In the genomic region with DNA sequence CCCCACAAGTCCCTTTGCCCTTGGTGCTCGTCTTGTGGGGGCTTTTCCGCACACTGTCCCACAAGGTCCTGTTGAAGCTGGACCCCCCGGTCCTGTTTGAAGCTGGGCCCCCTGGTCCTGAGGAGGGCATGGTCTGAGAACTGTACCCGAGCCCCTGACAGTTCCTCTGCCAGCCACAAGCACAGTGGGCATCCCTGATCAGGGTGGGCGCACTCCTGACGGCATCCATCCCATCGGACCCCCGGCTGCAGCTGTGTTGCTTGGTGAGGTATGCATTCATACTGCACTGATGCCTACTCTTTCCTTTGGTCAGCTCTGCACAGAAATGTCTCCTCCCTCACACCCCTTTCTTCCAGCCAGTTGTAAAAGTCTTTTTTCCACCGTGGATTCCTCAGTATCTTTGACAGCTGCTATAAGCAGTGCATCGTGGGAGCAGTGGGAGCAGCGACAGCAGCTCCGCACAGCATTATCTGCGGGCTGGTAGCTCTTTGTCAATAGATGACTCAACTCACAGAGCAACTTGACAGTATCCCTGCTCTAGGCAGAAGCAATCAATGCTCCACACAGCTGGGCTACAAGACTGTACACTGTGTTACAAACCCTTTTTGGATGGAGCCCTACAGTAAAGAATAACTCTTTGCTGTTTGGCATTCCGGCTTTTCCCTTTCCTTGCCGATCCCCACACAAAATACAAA, we compare ENCODE assay signal across 8 cellular contexts.
DNase-seq lines count a peak whose midpoint lies in the region; ATAC-seq and TF ChIP-seq lines count a peak whose summit lies in the region.

No MANE protein-coding gene starts in this region.

- H3K4me3 ChIP-seq in coronary artery (peak overlapping the region; percentile 42), lung (no peak overlapping the region)

- BruUV-seq in Calu3 (replicated peaks; lab: Mats Ljungman, UMichigan) = no TSS peak

- H3K27me3 ChIP-seq in lung (ENCODE audit: control insufficient read depth, insufficient read depth) = no peaks in the 10 kb centered on the region

- no peaks in the 10 kb centered on the region for H3K4me1 ChIP-seq in lung (ENCODE audit: control insufficient read depth in 2 of 2, insufficient read depth in 2 of 2, low read length in 2 of 2)

- ATAC-seq in lung (ENCODE audit: insufficient read depth, low FRiP score) (peak; percentile 44), GM21723 (IDR thresholded peaks at IDR 0.05; ENCODE audit: unreplicated experiment) (no peak)

- H3K9me3 Mint-ChIP-seq in Calu3 (ENCODE audit: low read depth, unreplicated experiment) = no peaks in the 10 kb centered on the region

- intact Hi-C loops in Calu3 (cut with micrococcal nuclease; ENCODE audit: unreplicated experiment) = no loop called here

- H3K36me3 ChIP-seq in lung (ENCODE audit: control insufficient read depth in 2 of 2, insufficient read depth in 2 of 2, low read length in 2 of 2) = no peaks in the 10 kb centered on the region

- no peaks in the 10 kb centered on the region for H3K4me1 Mint-ChIP-seq in Calu3 (ENCODE audit: low read depth, unreplicated experiment)

- H3K36me3 Mint-ChIP-seq in Calu3 (ENCODE audit: insufficient read depth, unreplicated experiment) = no peaks in the 10 kb centered on the region

- peak; percentile 35 for DNase-seq in NCI-H446 treated with DMSO at 0.1 percent for 48 hours (lab: John Stamatoyannopoulos, UW)
- no peak for DNase-seq in coronary artery (ENCODE audit: low spot score)
- no peak for DNase-seq in lung (ENCODE audit: low spot score)
- DNase-seq in substantia nigra (lab: John Stamatoyannopoulos, UW) = peak in 47 of 49 donors; percentile 7 to 85 (median 47)
- no peak for DNase-seq in activated effector memory CD4-positive, alpha-beta T cell treated with anti-CD3 and anti-CD28 coated beads, Interleukin-2, amount 50 U/mL, for 16 hours
- no peak for DNase-seq in NCI-H1930 (lab: John Stamatoyannopoulos, UW)
- DNase-seq in Calu3 = no peak

- H3K4me3 Mint-ChIP-seq in Calu3 (ENCODE audit: low read depth, unreplicated experiment) = no peak overlapping the region

- no peaks in the 10 kb centered on the region for H3K9me3 ChIP-seq in lung (ENCODE audit: control insufficient read depth in 2 of 2, insufficient read depth in 1 of 2, low read length in 1 of 2)

- no peak for TF ChIP-seq CTCF in coronary artery (IDR thresholded peaks at IDR 0.05)
- TF ChIP-seq CTCF in lung (IDR thresholded peaks at IDR 0.05; ENCODE audit: control extremely low read depth, extremely low read depth) = no peak
- no peak for TF ChIP-seq CTCF in Calu3 (IDR thresholded peaks at IDR 0.05; ENCODE audit: unreplicated experiment)

- no peak overlapping the region for H3K27ac Mint-ChIP-seq in Calu3 (ENCODE audit: unreplicated experiment)

- H3K27ac ChIP-seq in coronary artery (no peak overlapping the region), lung (ENCODE audit: low read depth in 1 of 2, low read length in 1 of 2) (no peak overlapping the region), substantia nigra (ENCODE audit: low read depth, low read length, poor library complexity, severe bottlenecking) (peak overlapping the region; percentile 94)

- CTCF ChIA-PET in Calu3 (lab: Charles Lee) = no interaction called here

- H3K27me3 Mint-ChIP-seq in Calu3 (ENCODE audit: unreplicated experiment) = no peaks in the 10 kb centered on the region

- 68 to 70% methylated on average over 15 of the region's 15 CpGs for WGBS in lung, 2 donors

Comparison
In these comparisons a context has a peak if more than half of its experiments do, and no peak if none do; other contexts are left out.
1. DNase-seq: peak in NCI-H446 treated with DMSO at 0.1 percent for 48 hours (single experiment) and substantia nigra (47 of 49); none in coronary artery (single experiment), lung (single experiment), activated effector memory CD4-positive, alpha-beta T cell treated with anti-CD3 and anti-CD28 coated beads, Interleukin-2, amount 50 U/mL, for 16 hours (single experiment), NCI-H1930 (0 of 2) and Calu3 (single experiment).